1 cellular context compared by ENCODE assay signal in the genomic region with DNA sequence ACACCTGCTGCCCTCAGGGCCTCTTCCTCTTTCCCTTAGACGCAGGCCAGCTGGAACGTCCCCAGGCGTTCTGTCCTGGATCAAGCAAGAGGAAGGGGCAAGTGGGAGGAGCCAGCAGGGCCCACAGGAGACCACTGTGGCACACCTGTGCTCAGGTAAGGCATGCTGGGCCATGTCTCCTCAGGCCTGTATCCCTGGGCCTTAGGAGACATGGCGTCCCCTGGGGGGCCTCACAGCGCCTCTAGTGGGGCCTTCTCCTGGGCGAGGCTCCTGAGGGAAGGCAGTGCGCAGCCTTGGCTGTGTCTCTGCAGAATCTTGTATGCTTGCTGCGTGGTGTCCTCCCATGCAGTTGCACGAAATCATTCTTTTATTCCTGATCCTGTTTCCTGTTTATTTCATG.
TF ChIP-seq lines count a peak whose summit lies in the region.

No MANE protein-coding gene starts in this region.

TF ChIP-seq in H1, 55 proteins besides CTCF, POLR2A, EP300 and RAD21:
- TF ChIP-seq EZH2 (IDR thresholded peaks at IDR 0.05; ENCODE audit: low read depth, low read length, severe bottlenecking) (no peak), POLR2AphosphoS5 (IDR thresholded peaks at IDR 0.05; ENCODE audit: low read depth, low read length) (no peak), TBP (IDR thresholded peaks at IDR 0.05; ENCODE audit: low read depth, low read length) (no peak), SAP30 (IDR thresholded peaks at IDR 0.05; ENCODE audit: insufficient read depth, insufficient replicate concordance, low read length) (no peak), SRF (IDR thresholded peaks at IDR 0.05; ENCODE audit: low read depth, low read length) (no peak), JUND (IDR thresholded peaks at IDR 0.05; ENCODE audit: low read length) (no peak)
TF ChIP-seq in H1: peak in this region for 0.
